Comparison of ENCODE assay signal across 8 cellular contexts in genomic region chr3:72100062-72100511, GRCh38.
A peak's percentile ranks its signal among the peaks of the same experiment; 100 is the strongest.
DNase-seq lines count a peak whose midpoint lies in the region; ATAC-seq and TF ChIP-seq lines count a peak whose summit lies in the region.

No MANE protein-coding gene starts in this region.

- H3K27ac ChIP-seq in coronary artery: peak overlapping the region in 1 of 2 donors; percentile 43

- H3K4me3 ChIP-seq in coronary artery: peak overlapping the region; percentile 59

- H3K27ac Mint-ChIP-seq in neural crest cell (ENCODE audit: unreplicated experiment): no peak overlapping the region

- no peak for TF ChIP-seq CTCF in coronary artery (IDR thresholded peaks at IDR 0.05)
- TF ChIP-seq CTCF in neural crest cell (conservative IDR thresholded peaks at IDR 0.05): no peak

- peaks cover 23% of the 10 kb centered on the region for H3K4me1 Mint-ChIP-seq in neural crest cell

- H3K36me3 Mint-ChIP-seq in neural crest cell (ENCODE audit: low read depth): no peaks in the 10 kb centered on the region

- peak; percentile 45 for DNase-seq in DMS79 treated with DMSO at 0.1 percent for 48 hours (lab: John Stamatoyannopoulos, UW)
- peak; percentile 68 for DNase-seq in NCI-H1092 treated with DMSO at 0.1 percent for 48 hours (lab: John Stamatoyannopoulos, UW)
- DNase-seq in coronary artery (ENCODE audit: low spot score): no peak
- no peak for DNase-seq in neural crest cell (ENCODE audit: low read depth, low spot score)
- DNase-seq in amniotic stem cell (lab: John Stamatoyannopoulos, UW): no peak
- no peak for DNase-seq in HuH-7 (ENCODE audit: low spot score)
- DNase-seq in A172 (ENCODE audit: low spot score): no peak

- peaks cover 88% of the 10 kb centered on the region for H3K27me3 Mint-ChIP-seq in neural crest cell (ENCODE audit: low read depth)

- no peaks in the 10 kb centered on the region for H3K9me3 Mint-ChIP-seq in neural crest cell

- peak overlapping the region; percentile 87 for H3K4me3 Mint-ChIP-seq in neural crest cell

- no peak for ATAC-seq in HG02885 (IDR thresholded peaks at IDR 0.05; ENCODE audit: poor library complexity, unreplicated experiment)

Comparison
In these comparisons a context has a peak if more than half of its experiments do, and no peak if none do; other contexts are left out.
1. DNase-seq: peak in DMS79 treated with DMSO at 0.1 percent for 48 hours (single experiment) and NCI-H1092 treated with DMSO at 0.1 percent for 48 hours (single experiment); none in coronary artery (single experiment), neural crest cell (single experiment), amniotic stem cell (single experiment), HuH-7 (single experiment) and A172 (single experiment).